In the genomic region with DNA sequence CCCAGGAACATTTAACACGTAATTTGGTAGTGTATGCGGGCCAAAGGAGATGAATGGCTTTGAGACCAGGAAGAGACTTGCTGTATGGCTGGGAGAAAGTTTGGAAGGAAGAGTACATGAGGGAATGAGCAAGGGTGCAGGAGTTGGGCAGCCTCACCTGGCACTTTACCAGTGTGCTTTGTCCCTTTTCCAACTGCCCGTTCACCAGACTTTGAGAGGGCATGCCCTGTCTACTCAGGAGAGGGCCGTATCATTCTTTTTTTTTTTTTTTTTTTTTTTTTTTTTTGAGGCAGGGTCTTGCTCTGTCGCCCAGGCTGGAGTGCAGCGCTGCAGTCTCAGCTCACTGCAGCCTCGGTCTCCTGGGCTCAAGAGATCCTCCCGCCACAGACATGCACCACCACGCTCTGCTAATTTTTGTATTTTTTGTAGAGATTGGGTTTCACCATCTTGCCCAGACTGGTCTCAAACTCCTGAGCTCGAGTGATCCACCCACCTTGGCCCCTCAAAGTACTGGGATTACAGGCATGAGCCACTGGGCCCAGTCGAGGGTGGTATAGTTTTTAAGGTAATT, we compare ENCODE assay signal across 17 cellular contexts. TPM values are rescaled to one million over a fixed set of nuclear protein-coding genes. Genes with fewer than 3 reads are reported as not detected.
DNase-seq lines count a peak whose midpoint lies in the region; ATAC-seq and TF ChIP-seq lines count a peak whose summit lies in the region.
"Had no signal": no experiment of that assay in that cellular context is flagged by ENCODE, and none has a peak within 500 bp of the region (broad histone marks: within the 10 kb centered on the region; RNA-seq: fewer than 3 reads in every experiment).

No MANE protein-coding gene starts in this region.

- no peak overlapping the region for H3K4me3 ChIP-seq in fibroblast of lung (replicated peaks in 1 of 4; ENCODE audit: control extremely low read depth in 1 of 4, insufficient read depth in 1 of 4, low read depth in 3 of 4, low read length in 4 of 4)
- H3K4me3 ChIP-seq in skeletal muscle satellite cell (ENCODE audit: low read length), result no peak overlapping the region
- H3K4me3 ChIP-seq: ascending aorta, upper lobe of right lung had no signal

- no peak overlapping the region for H3K4me3 Mint-ChIP-seq in CD4-positive, alpha-beta T cell
- H3K4me3 Mint-ChIP-seq: activated CD4-positive, alpha-beta T cell treated with anti-CD3 and anti-CD28 coated beads, Interleukin-2, amount 10 ng/mL, durations not matched to agents 24 days and 14 days had no signal

- CTCF ChIA-PET in CD4-positive, alpha-beta T cell (lab: Charles Lee), result interaction anchor here (0.7 to 0.8 kb wide), 2 partner anchors 343 to 1650 kb away, joined by 3 to 4 read pairs; no protein-coding TSS in a partner anchor
- CTCF ChIA-PET in RWPE1 (lab: Yijun Ruan, JAX), result no interaction called here

- no peak for TF ChIP-seq CTCF in CD4-positive, alpha-beta T cell (IDR thresholded peaks at IDR 0.05)
- TF ChIP-seq CTCF in RWPE1 (conservative IDR thresholded peaks at IDR 0.05; ENCODE audit: low read depth), result no peak
- TF ChIP-seq CTCF in fibroblast of lung (conservative IDR thresholded peaks at IDR 0.05 in 1 of 2, IDR thresholded peaks at IDR 0.05 in 1 of 2; ENCODE audit: low read depth in 1 of 2, low read length in 2 of 2), result no peak

- H3K9me3 Mint-ChIP-seq in CD4-positive, alpha-beta T cell, result no peaks in the 10 kb centered on the region
- H3K9me3 Mint-ChIP-seq: activated CD4-positive, alpha-beta T cell treated with anti-CD3 and anti-CD28 coated beads, Interleukin-2, amount 10 ng/mL, durations not matched to agents 24 days and 14 days had no signal

- H2AFZ ChIP-seq in fibroblast of lung (ENCODE audit: low read length), result no peak overlapping the region
- H2AFZ ChIP-seq: parathyroid adenoma had no signal

- H3K27ac ChIP-seq in CD4-positive, alpha-beta T cell (ENCODE audit: low read depth, low read length), result no peak overlapping the region
- peak overlapping the region; percentile 77 for H3K27ac ChIP-seq in RWPE1
- H3K27ac ChIP-seq in fibroblast of lung (ENCODE audit: insufficient read depth, low read length), result peak overlapping the region; percentile 80
- H3K27ac ChIP-seq: HL-60, parathyroid adenoma had no signal

- H3K27me3 ChIP-seq in CD4-positive, alpha-beta T cell (ENCODE audit: control insufficient read depth, insufficient read depth, low read length), result no peaks in the 10 kb centered on the region
- H3K27me3 ChIP-seq in fibroblast of lung (ENCODE audit: control insufficient read depth, insufficient read depth, low read length) (no peaks in the 10 kb centered on the region), skeletal muscle satellite cell (ENCODE audit: control insufficient read depth, insufficient read depth, low read length) (no peaks in the 10 kb centered on the region)
- H3K27me3 ChIP-seq: ascending aorta, upper lobe of right lung had no signal

- peaks cover 2% of the 10 kb centered on the region for H4K20me1 ChIP-seq in fibroblast of lung (ENCODE audit: control insufficient read depth, extremely low read depth, insufficient read depth, low read length)

- POLR2A ChIA-PET in CD4-positive, alpha-beta T cell (lab: Charles Lee), result no interaction called here
- POLR2A ChIA-PET in RWPE1 (lab: Yijun Ruan, JAX; ENCODE audit: low non-redundant PET), result no interaction called here

- no peaks in the 10 kb centered on the region for H3K27me3 Mint-ChIP-seq in CD4-positive, alpha-beta T cell
- H3K27me3 Mint-ChIP-seq: activated CD4-positive, alpha-beta T cell treated with anti-CD3 and anti-CD28 coated beads, Interleukin-2, amount 10 ng/mL, durations not matched to agents 24 days and 14 days had no signal

- H3K4me2 ChIP-seq in fibroblast of lung (ENCODE audit: extremely low read depth, insufficient read depth, low read length) (no peak overlapping the region), skeletal muscle satellite cell (ENCODE audit: low read length) (peak overlapping the region; percentile 31)

- no peak for ATAC-seq in CD4-positive, alpha-beta T cell (ENCODE audit: poor library complexity)
- ATAC-seq in GM21576 (IDR thresholded peaks at IDR 0.05; ENCODE audit: unreplicated experiment) (no peak), GM19452 (IDR thresholded peaks at IDR 0.05; ENCODE audit: unreplicated experiment) (no peak)
- ATAC-seq: upper lobe of right lung had no signal

- DNase-seq in CD4-positive, alpha-beta T cell, result no peak
- DNase-seq in RWPE1 (ENCODE audit: low spot score) (no peak), fibroblast of lung (ENCODE audit: low read depth in 2 of 2) (no peak), AG08395 (ENCODE audit: low spot score) (no peak)
- DNase-seq: activated CD4-positive, alpha-beta T cell treated with anti-CD3 and anti-CD28 coated beads, Interleukin-2, amount 10 ng/mL, durations not matched to agents 24 days and 14 days; COR-L47; effector CD4-positive, alpha-beta T cell; foreskin melanocyte; NCI-H2029; NCI-H69; upper lobe of right lung had no signal

- H3K4me1 ChIP-seq in fibroblast of lung (ENCODE audit: control insufficient read depth, extremely low read depth, insufficient read depth, low read length) (peaks cover 11% of the 10 kb centered on the region), skeletal muscle satellite cell (ENCODE audit: control insufficient read depth, insufficient read depth, low read length) (peaks cover 46% of the 10 kb centered on the region)

- H3K36me3 Mint-ChIP-seq in CD4-positive, alpha-beta T cell (ENCODE audit: low read depth), result peaks cover 46% of the 10 kb centered on the region

- intact Hi-C loops in CD4-positive, alpha-beta T cell (cut with DNase I, micrococcal nuclease), result no loop called here

- H3K36me3 ChIP-seq in fibroblast of lung (ENCODE audit: control insufficient read depth, insufficient read depth, low read length) (peaks cover 4% of the 10 kb centered on the region), skeletal muscle satellite cell (ENCODE audit: insufficient read depth, low read length) (peaks cover 21% of the 10 kb centered on the region)

- no peaks in the 10 kb centered on the region for H3K9me3 ChIP-seq in CD4-positive, alpha-beta T cell (ENCODE audit: control insufficient read depth, low read length)
- H3K9me3 ChIP-seq in fibroblast of lung (ENCODE audit: control insufficient read depth, insufficient read depth, low read depth, low read length) (no peaks in the 10 kb centered on the region), skeletal muscle satellite cell (replicated peaks; ENCODE audit: low read length) (no peaks in the 10 kb centered on the region)
- H3K9me3 ChIP-seq: ascending aorta, upper lobe of right lung had no signal

- H3K79me2 ChIP-seq in fibroblast of lung (ENCODE audit: control insufficient read depth, insufficient read depth, low read length), result peaks cover 86% of the 10 kb centered on the region

- H3K27ac Mint-ChIP-seq in CD4-positive, alpha-beta T cell, result peak overlapping the region; percentile 34
- H3K27ac Mint-ChIP-seq: activated CD4-positive, alpha-beta T cell treated with anti-CD3 and anti-CD28 coated beads, Interleukin-2, amount 10 ng/mL, durations not matched to agents 24 days and 14 days had no signal

- peaks cover 62% of the 10 kb centered on the region for H3K4me1 Mint-ChIP-seq in CD4-positive, alpha-beta T cell (ENCODE audit: low read depth)

- H3K9ac ChIP-seq in fibroblast of lung (ENCODE audit: insufficient read depth, low read length), result no peak overlapping the region
- H3K9ac ChIP-seq in skeletal muscle satellite cell (ENCODE audit: low read depth, low read length), result no peak overlapping the region
- H3K9ac ChIP-seq: parathyroid adenoma had no signal

RNA-seq across cellular contexts. Expression of gene DYNC1H1, which starts 6.5 kb away (rescaled TPM):
- 100 to 1,000 TPM; 286 to 293 TPM for total RNA-seq in CD4-positive, alpha-beta T cell
- 394 and 677 TPM in 2 replicates for total RNA-seq in fibroblast of lung
- polyA plus RNA-seq in fibroblast of lung, result 128 and 186 TPM in 2 replicates
- polyA plus RNA-seq in fibroblast of lung (2012), result 362 and 387 TPM in 2 replicates
- polyA minus RNA-seq in fibroblast of lung (ENCODE audit: low replicate concordance), result 1,364 and 1,482 TPM in 2 replicates
- 433 and 610 TPM in 2 replicates for total RNA-seq in skeletal muscle satellite cell (2012; rRNA removed)
